Comparison of ENCODE assay signal across 16 cellular contexts in genomic region chrX:132876933-132877332, GRCh38.
"Had no signal": no experiment of that assay in that cellular context is flagged by ENCODE, and none has a peak within 500 bp of the region (broad histone marks: within the 10 kb centered on the region; RNA-seq: fewer than 3 reads in every experiment).

No MANE protein-coding gene starts in this region.

- H3K27me3 ChIP-seq: gastroesophageal sphincter, tibial artery, uterus had no signal

- H3K9me3 ChIP-seq: gastroesophageal sphincter, heart right ventricle, prostate gland, tibial artery, uterus had no signal

- H3K36me3 ChIP-seq: gastroesophageal sphincter, heart right ventricle, prostate gland, tibial artery, uterus had no signal

- DNase-seq: activated CD4-positive, alpha-beta memory T cell treated with anti-CD3 and anti-CD28 coated beads for 36 hours; activated naive CD4-positive, alpha-beta T cell treated with Interleukin-2 at 50 U/mL for 16 hours; heart right ventricle; naive thymus-derived CD8-positive, alpha-beta T cell; occipital lobe; stimulated activated CD4-positive, alpha-beta T cell treated with anti-CD3 and anti-CD28 coated beads, Interleukin-2, amount 100 ng/mL, for 24 hours; stimulated activated naive CD8-positive, alpha-beta T cell treated with anti-CD3 and anti-CD28 coated beads, Interleukin-15, Interleukin-2, amounts not matched to agents 100 U/mL and 50 U/mL, for 24 hours; substantia nigra; tibial artery had no signal

- H3K4me3 ChIP-seq: coronary artery, gastroesophageal sphincter, heart right ventricle, prostate gland, tibial artery, uterus had no signal

- H3K4me1 ChIP-seq: gastroesophageal sphincter, heart right ventricle, prostate gland, tibial artery, uterus had no signal

- ATAC-seq: activated T-helper 17 cell treated with anti-CD3 and anti-CD28 coated beads, Interleukin-2, amount 50 U/mL, for 72 hours; esophagus mucosa; gastroesophageal sphincter; heart right ventricle; naive thymus-derived CD8-positive, alpha-beta T cell; right cardiac atrium; stimulated activated naive CD8-positive, alpha-beta T cell treated with anti-CD3 and anti-CD28 coated beads, Interleukin-15, Interleukin-2, amounts not matched to agents 100 U/mL and 50 U/mL, for 24 hours had no signal

- H3K27ac ChIP-seq: coronary artery, gastroesophageal sphincter, heart right ventricle, prostate gland, tibial artery had no signal
